8 cellular contexts compared by ENCODE assay signal in genomic region chr11:128848815-128849455, GRCh38. TPM values are rescaled to one million over a fixed set of nuclear protein-coding genes. Genes with fewer than 3 reads are reported as not detected.
A peak's percentile ranks its signal among the peaks of the same experiment; 100 is the strongest.
DNase-seq lines count a peak whose midpoint lies in the region; ATAC-seq, FAIRE-seq and TF ChIP-seq lines count a peak whose summit lies in the region.

No MANE protein-coding gene starts in this region.

- POLR2A ChIA-PET in activated CD4-positive, alpha-beta T cell treated with anti-CD3 and anti-CD28 coated beads for 36 hours (lab: Charles Lee) = no interaction called here
- POLR2A ChIA-PET in naive thymus-derived CD4-positive, alpha-beta T cell (lab: Charles Lee) = interaction anchor here (0.6 kb wide), 1 partner anchor 804 kb away, joined by 4 read pairs; no protein-coding TSS in a partner anchor

- intact Hi-C loops in activated CD4-positive, alpha-beta T cell treated with anti-CD3 and anti-CD28 coated beads for 36 hours (cut with DNase I, micrococcal nuclease) = loop anchor here (5.0 kb wide), 3 partner anchors 207 to 817 kb away; no protein-coding TSS in a partner anchor
- intact Hi-C loops in naive thymus-derived CD4-positive, alpha-beta T cell (cut with micrococcal nuclease) = loop anchor here in 1 of 2 donors (5.0 kb wide), 1 partner anchor 812 kb away; no protein-coding TSS in a partner anchor

- no peak overlapping the region for H3K4me3 ChIP-seq in GM12865 (ENCODE audit: low read depth, low read length)
- H3K4me3 ChIP-seq in naive thymus-derived CD4-positive, alpha-beta T cell (ENCODE audit: low read length) = no peak overlapping the region
- H3K4me3 ChIP-seq in upper lobe of left lung = no peak overlapping the region

- no peaks in the 10 kb centered on the region for H3K9me3 ChIP-seq in naive thymus-derived CD4-positive, alpha-beta T cell (ENCODE audit: control insufficient read depth in 2 of 3, low read length in 3 of 3)
- no peaks in the 10 kb centered on the region for H3K9me3 ChIP-seq in upper lobe of left lung

- TF ChIP-seq POLR2A in upper lobe of left lung (IDR thresholded peaks at IDR 0.05) = no peak

- H3K4me1 ChIP-seq in naive thymus-derived CD4-positive, alpha-beta T cell (ENCODE audit: control insufficient read depth in 2 of 2, insufficient read depth in 2 of 2, low read length in 2 of 2) = peaks cover 15 to 21% of the 10 kb centered on the region in 2 donors
- peaks cover 0 to 6% (median 0%) of the 10 kb centered on the region in 4 donors for H3K4me1 ChIP-seq in upper lobe of left lung

- peak; percentile 85 for ATAC-seq in activated CD4-positive, alpha-beta T cell treated with anti-CD3 and anti-CD28 coated beads for 36 hours
- ATAC-seq in naive thymus-derived CD4-positive, alpha-beta T cell = peak; percentile 83
- peak in 1 of 2 donors; percentile 60 for ATAC-seq in upper lobe of left lung (ENCODE audit: low FRiP score in 2 of 2)

- no peaks in the 10 kb centered on the region for H3K36me3 Mint-ChIP-seq in activated CD4-positive, alpha-beta T cell treated with anti-CD3 and anti-CD28 coated beads for 36 hours (ENCODE audit: low read depth)
- H3K36me3 Mint-ChIP-seq in naive thymus-derived CD4-positive, alpha-beta T cell = peaks cover 0 to 4% (median 0%) of the 10 kb centered on the region in 5 donors

- no peaks in the 10 kb centered on the region for H3K27me3 ChIP-seq in naive thymus-derived CD4-positive, alpha-beta T cell (ENCODE audit: control insufficient read depth in 2 of 2, insufficient read depth in 2 of 2, low read length in 2 of 2)
- no peaks in the 10 kb centered on the region for H3K27me3 ChIP-seq in upper lobe of left lung

- WGBS in upper lobe of left lung, 2 donors = 28 to 35% methylated on average over 10 of the region's 10 CpGs

- H3K27ac ChIP-seq in naive thymus-derived CD4-positive, alpha-beta T cell (ENCODE audit: low read depth, low read length) = no peak overlapping the region
- no peak overlapping the region for H3K27ac ChIP-seq in upper lobe of left lung

- peak; percentile 85 for TF ChIP-seq CTCF in GM12865 (IDR thresholded peaks at IDR 0.05; ENCODE audit: insufficient read depth, low read depth, low read length, missing control alignments)
- TF ChIP-seq CTCF in upper lobe of left lung (IDR thresholded peaks at IDR 0.05) = peak; percentile 64 to 80 (median 72)

- H3K4me1 Mint-ChIP-seq in activated CD4-positive, alpha-beta T cell treated with anti-CD3 and anti-CD28 coated beads for 36 hours = peaks cover 18% of the 10 kb centered on the region
- H3K4me1 Mint-ChIP-seq in naive thymus-derived CD4-positive, alpha-beta T cell = peaks cover 22 to 39% (median 30%) of the 10 kb centered on the region in 7 donors

- H3K36me3 ChIP-seq in naive thymus-derived CD4-positive, alpha-beta T cell (ENCODE audit: control insufficient read depth in 2 of 3, insufficient read depth in 3 of 3, low read length in 3 of 3) = no peaks in the 10 kb centered on the region
- H3K36me3 ChIP-seq in upper lobe of left lung = no peaks in the 10 kb centered on the region

- no peak overlapping the region for H3K4me3 Mint-ChIP-seq in activated CD4-positive, alpha-beta T cell treated with anti-CD3 and anti-CD28 coated beads for 36 hours
- H3K4me3 Mint-ChIP-seq in naive thymus-derived CD4-positive, alpha-beta T cell = no peak overlapping the region

- peak; percentile 71 for DNase-seq in GM12865 (ENCODE audit: low read depth)
- peak; percentile 41 for DNase-seq in H4 (ENCODE audit: low spot score)
- peak; percentile 37 for DNase-seq in M059J (ENCODE audit: low read depth)
- DNase-seq in activated CD4-positive, alpha-beta T cell treated with anti-CD3 and anti-CD28 coated beads for 36 hours = peak; percentile 84
- DNase-seq in dermis microvascular lymphatic vessel endothelial cell (ENCODE audit: low read depth in 2 of 2) = peak; percentile 42 to 78
- peak in 6 of 9 donors; percentile 30 to 61 (median 56) for DNase-seq in naive thymus-derived CD4-positive, alpha-beta T cell
- peak; percentile 55 to 88 for DNase-seq in upper lobe of left lung
- no peak for DNase-seq in RCC 7860 (ENCODE audit: low spot score)

- no peaks in the 10 kb centered on the region for H3K9me3 Mint-ChIP-seq in activated CD4-positive, alpha-beta T cell treated with anti-CD3 and anti-CD28 coated beads for 36 hours (ENCODE audit: low read depth)
- H3K9me3 Mint-ChIP-seq in naive thymus-derived CD4-positive, alpha-beta T cell = no peaks in the 10 kb centered on the region

- no peak overlapping the region for H3K27ac Mint-ChIP-seq in activated CD4-positive, alpha-beta T cell treated with anti-CD3 and anti-CD28 coated beads for 36 hours
- peak overlapping the region in 3 of 9 donors; percentile 18 to 82 (median 54) for H3K27ac Mint-ChIP-seq in naive thymus-derived CD4-positive, alpha-beta T cell

- TF ChIP-seq EP300 in upper lobe of left lung (IDR thresholded peaks at IDR 0.05) = no peak

- CTCF ChIA-PET in activated CD4-positive, alpha-beta T cell treated with anti-CD3 and anti-CD28 coated beads for 36 hours (lab: Charles Lee) = interaction anchor here (0.7 to 3.3 kb wide), 15 partner anchors 8 to 819 kb away, joined by 3 to 14 read pairs (median 4); no protein-coding TSS in a partner anchor
- CTCF ChIA-PET in naive thymus-derived CD4-positive, alpha-beta T cell (lab: Charles Lee) = interaction anchor here (0.9 to 3.3 kb wide), 4 partner anchors 9 to 691 kb away, joined by 3 to 13 read pairs (median 8); no protein-coding TSS in a partner anchor

- FAIRE-seq in RCC 7860 (lab: Jason Lieb, UNC) = no peak

- no peaks in the 10 kb centered on the region for H3K27me3 Mint-ChIP-seq in activated CD4-positive, alpha-beta T cell treated with anti-CD3 and anti-CD28 coated beads for 36 hours
- H3K27me3 Mint-ChIP-seq in naive thymus-derived CD4-positive, alpha-beta T cell = peaks cover 0 to 2% (median 0%) of the 10 kb centered on the region in 5 donors

RNA-seq across cellular contexts. Expression of gene KCNJ1, which starts 18.2 kb away (rescaled TPM):
- not detected in 2 replicates for total RNA-seq in H4 (2014; rRNA removed; shearing (Covaris generic))
- total RNA-seq in M059J (2014; rRNA removed; shearing (Covaris generic)) = not detected in 2 replicates
- not detected for total RNA-seq in activated CD4-positive, alpha-beta T cell treated with anti-CD3 and anti-CD28 coated beads for 36 hours
- total RNA-seq in dermis microvascular lymphatic vessel endothelial cell = under 0.01 and 0.13 TPM in 2 replicates
- total RNA-seq in naive thymus-derived CD4-positive, alpha-beta T cell = not detected
- under 1 TPM; 0.12 to 0.22 TPM for polyA plus RNA-seq in naive thymus-derived CD4-positive, alpha-beta T cell
- under 1 TPM in 3 of 6 donors, not detected in 3; 0.15 to 0.59 (median 0.20) TPM for total RNA-seq in upper lobe of left lung

RNA-seq across cellular contexts. Expression of gene KCNJ5, which starts 42.2 kb away (rescaled TPM):
- not detected in 2 replicates for total RNA-seq in H4 (2014; rRNA removed; shearing (Covaris generic))
- total RNA-seq in M059J (2014; rRNA removed; shearing (Covaris generic)) = not detected in 2 replicates
- not detected for total RNA-seq in activated CD4-positive, alpha-beta T cell treated with anti-CD3 and anti-CD28 coated beads for 36 hours
- total RNA-seq in dermis microvascular lymphatic vessel endothelial cell (not detected in 2 replicates), upper lobe of left lung (1 to 10 TPM; 1.5 to 7.5 (median 4.9) TPM)
- under 1 TPM in 3 of 5 experiments, not detected in 2; 0.11 to 0.24 (median 0.17) TPM for total RNA-seq in naive thymus-derived CD4-positive, alpha-beta T cell
- not detected for polyA plus RNA-seq in naive thymus-derived CD4-positive, alpha-beta T cell
